In the genomic region with DNA sequence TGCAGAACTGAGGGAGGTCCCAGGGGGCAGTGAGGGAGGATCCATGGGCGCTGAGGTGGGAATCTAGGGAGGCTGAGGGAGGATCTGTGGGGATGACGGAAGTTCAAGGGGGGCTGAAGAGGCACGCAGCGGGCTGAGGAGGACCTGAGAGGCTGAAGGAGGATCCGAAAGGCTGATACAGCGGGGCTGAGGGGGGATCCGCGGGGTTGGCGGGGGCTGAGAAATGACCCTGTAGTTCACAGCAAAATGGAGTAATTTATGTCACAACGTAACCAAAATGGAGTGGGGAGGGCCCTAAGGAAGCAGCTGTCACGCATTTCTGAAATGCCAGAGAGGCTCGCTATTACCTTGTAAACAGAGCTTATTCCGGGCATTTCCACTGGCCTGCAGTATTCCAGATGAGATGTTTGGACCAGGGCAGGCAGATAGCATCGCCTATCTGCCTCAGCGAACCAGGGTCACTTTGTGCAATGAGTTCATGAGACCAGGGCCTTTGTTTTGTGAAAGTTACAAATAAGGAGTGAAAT, we compare ENCODE assay signal across 6 cellular contexts. TPM values are rescaled to one million over a fixed set of nuclear protein-coding genes. Genes with fewer than 3 reads are reported as not detected.
DNase-seq lines count a peak whose midpoint lies in the region; FAIRE-seq and TF ChIP-seq lines count a peak whose summit lies in the region.

No MANE protein-coding gene starts in this region.

- peak; percentile 45 for FAIRE-seq in GM12891 (lab: Jason Lieb, UNC)

- H3K9me3 ChIP-seq in SJCRH30 (replicated peaks), result no peaks in the 10 kb centered on the region; the same call in none of the 2 replicates

- H3K4me1 ChIP-seq in SJCRH30, result peaks cover 5% of the 10 kb centered on the region

- TF ChIP-seq POLR2A in GM12891 (IDR thresholded peaks at IDR 0.05; ENCODE audit: low read depth, low read length), result no peak

- no peak for DNase-seq in GM12891 (ENCODE audit: insufficient read length, low spot score)
- DNase-seq in SJCRH30, result peak; percentile 75 to 76
- DNase-seq in islet precursor cell, result peak; percentile 77
- DNase-seq in NOMO-1 treated with dmso at 0.1 percent for 144 hours (lab: John Stamatoyannopoulos, UW; ENCODE audit: unreplicated experiment), result no peak
- DNase-seq in NCI-H2171 (lab: John Stamatoyannopoulos, UW), result no peak
- no peak for DNase-seq in SK-N-DZ (ENCODE audit: low spot score)

- no peaks in the 10 kb centered on the region for H3K27me3 ChIP-seq in SJCRH30

- H3K27ac ChIP-seq in SJCRH30, result peak overlapping the region; percentile 91

- 0 out of 2 replicates have a peak, but pooled peaks cover 2% of the 10 kb centered on the region for H3K36me3 ChIP-seq in SJCRH30

- H3K4me3 ChIP-seq in SJCRH30, result peak overlapping the region; percentile 94

TF ChIP-seq in GM12891, 5 proteins besides CTCF, POLR2A, EP300 and RAD21:
- TF ChIP-seq TAF1 (IDR thresholded peaks at IDR 0.05; ENCODE audit: low read depth, low read length), result no peak
- TF ChIP-seq POU2F2 (IDR thresholded peaks at IDR 0.05; ENCODE audit: low read depth, low read length), result 0 out of 2 replicates have a peak, but pooled peaks have one; percentile 8
- no peak for TF ChIP-seq PAX5 (IDR thresholded peaks at IDR 0.05; ENCODE audit: insufficient read depth, low read length, severe bottlenecking)
- no peak for TF ChIP-seq SPI1 (IDR thresholded peaks at IDR 0.05; ENCODE audit: low read depth, low read length)
- TF ChIP-seq POLR2AphosphoS5 (IDR thresholded peaks at IDR 0.05; ENCODE audit: low read depth, low read length), result no peak

RNA-seq across cellular contexts. Expression of a gene that starts 0.9 kb away (rescaled TPM):
- polyA plus RNA-seq in GM12891 (2012; ENCODE audit: low read depth, missing spikeins), result 46.6 TPM
- 48.5 and 64.6 TPM in 2 replicates for total RNA-seq in SJCRH30 (2014; rRNA removed; shearing (Covaris generic))
- 93.2 and 126 TPM in 2 replicates for polyA plus RNA-seq in SK-N-DZ (2014; cell fraction: cytosol; rRNA removed)
- polyA plus RNA-seq in SK-N-DZ (2014; cell fraction: nucleus; rRNA removed), result 96.9 and 161 TPM in 2 replicates

RNA-seq across cellular contexts. Expression of a gene that starts 6.9 kb away (rescaled TPM):
- 12.0 TPM for polyA plus RNA-seq in GM12891 (2012; ENCODE audit: low read depth, missing spikeins)
- total RNA-seq in SJCRH30 (2014; rRNA removed; shearing (Covaris generic)), result 19.9 and 22.8 TPM in 2 replicates
- polyA plus RNA-seq in SK-N-DZ (2014; cell fraction: cytosol; rRNA removed), result 20.2 and 20.7 TPM in 2 replicates
- 76.0 and 86.4 TPM in 2 replicates for polyA plus RNA-seq in SK-N-DZ (2014; cell fraction: nucleus; rRNA removed)

RNA-seq across cellular contexts. Expression of a gene that starts 27.5 kb away (rescaled TPM):
- polyA plus RNA-seq in GM12891 (2012; ENCODE audit: low read depth, missing spikeins), result 202 TPM
- 291 and 309 TPM in 2 replicates for total RNA-seq in SJCRH30 (2014; rRNA removed; shearing (Covaris generic))
- polyA plus RNA-seq in SK-N-DZ (2014; cell fraction: cytosol; rRNA removed), result 153 and 169 TPM in 2 replicates
- 86.2 and 120 TPM in 2 replicates for polyA plus RNA-seq in SK-N-DZ (2014; cell fraction: nucleus; rRNA removed)

RNA-seq across cellular contexts. Expression of a gene that starts 30.1 kb away (rescaled TPM):
- 202 TPM for polyA plus RNA-seq in GM12891 (2012; ENCODE audit: low read depth, missing spikeins)
- total RNA-seq in SJCRH30 (2014; rRNA removed; shearing (Covaris generic)), result 114 and 137 TPM in 2 replicates
- 160 and 194 TPM in 2 replicates for polyA plus RNA-seq in SK-N-DZ (2014; cell fraction: cytosol; rRNA removed)
- polyA plus RNA-seq in SK-N-DZ (2014; cell fraction: nucleus; rRNA removed), result 247 and 273 TPM in 2 replicates

RNA-seq across cellular contexts. Expression of a gene that starts 39.7 kb away (rescaled TPM):
- polyA plus RNA-seq in GM12891 (2012; ENCODE audit: low read depth, missing spikeins), result 0.15 TPM
- total RNA-seq in SJCRH30 (2014; rRNA removed; shearing (Covaris generic)), result 0.43 and 0.59 TPM in 2 replicates
- 0.09 and 0.20 TPM in 2 replicates for polyA plus RNA-seq in SK-N-DZ (2014; cell fraction: cytosol; rRNA removed)
- polyA plus RNA-seq in SK-N-DZ (2014; cell fraction: nucleus; rRNA removed), result 0.90 and 1.8 TPM in 2 replicates

Comparison
In these comparisons a context has a peak if more than half of its experiments do, and no peak if none do; other contexts are left out.
1. DNase-seq: peak in SJCRH30 (2 of 2) and islet precursor cell (single experiment); none in GM12891 (single experiment), NOMO-1 treated with dmso at 0.1 percent for 144 hours (single experiment), NCI-H2171 (single experiment) and SK-N-DZ (single experiment).